In the genomic region with DNA sequence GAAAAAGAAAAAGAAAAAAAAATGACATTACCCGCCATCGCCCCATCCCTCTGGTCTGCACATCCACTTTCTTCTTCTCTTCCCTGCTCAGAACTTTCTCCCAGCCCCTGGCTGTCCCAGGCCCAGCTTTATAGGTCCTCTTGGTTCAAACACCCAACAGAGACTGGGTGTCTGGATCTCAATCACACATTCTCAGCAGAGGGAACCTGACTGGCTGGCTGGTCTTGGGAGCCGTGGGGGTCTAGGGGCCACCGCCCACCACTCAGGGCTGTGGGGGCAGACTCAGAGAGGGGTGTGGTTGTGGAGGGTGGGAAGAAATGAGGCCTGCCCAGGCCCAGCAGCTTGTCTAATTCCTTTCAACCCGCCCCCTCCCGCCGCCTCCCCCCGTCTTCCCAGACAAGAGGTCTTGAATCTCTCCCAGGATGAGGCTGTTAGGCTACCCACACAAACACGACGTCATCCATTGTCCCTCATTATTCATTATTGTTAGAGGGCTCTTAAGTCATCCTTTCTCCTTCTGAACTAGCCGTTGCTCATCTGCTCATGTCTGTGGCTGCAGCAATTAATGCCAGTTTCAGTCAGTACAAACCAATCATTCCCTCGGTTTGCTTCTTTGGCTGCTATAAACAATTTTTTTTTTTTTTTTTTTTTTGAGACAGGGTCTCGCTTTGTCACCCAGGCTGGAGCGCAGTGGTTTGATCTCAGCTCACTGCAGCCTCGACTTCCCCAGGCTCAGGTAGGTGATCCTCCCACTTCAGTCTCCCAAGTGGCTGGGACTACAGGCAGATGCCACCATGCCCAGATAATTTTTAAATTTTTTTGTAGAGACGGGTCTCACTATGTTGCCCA, we compare ENCODE assay signal across 8 cellular contexts. TPM values are rescaled to one million over a fixed set of nuclear protein-coding genes. Genes with fewer than 3 reads are reported as not detected.
A peak's percentile ranks its signal among the peaks of the same experiment; 100 is the strongest.
DNase-seq lines count a peak whose midpoint lies in the region; ATAC-seq and TF ChIP-seq lines count a peak whose summit lies in the region.

No MANE protein-coding gene starts in this region.

- no peaks in the 10 kb centered on the region for H3K27me3 ChIP-seq in tibial nerve

- no peak for TF ChIP-seq POLR2A in tibial nerve (IDR thresholded peaks at IDR 0.05)

- intact Hi-C loops in activated B cell treated with CpG ODN at 0.5 μM for 24 hours (cut with micrococcal nuclease), result no loop called here

- peak overlapping the region in 1 of 4 donors; percentile 40 for H3K4me3 ChIP-seq in tibial nerve

- peak in 1 of 2 donors; percentile 25 for TF ChIP-seq EP300 in tibial nerve (IDR thresholded peaks at IDR 0.05)

- ATAC-seq in activated B cell treated with CpG ODN at 0.5 μM for 24 hours (ENCODE audit: low read depth) (no peak), HG03196 (IDR thresholded peaks at IDR 0.05; ENCODE audit: unreplicated experiment) (no peak)
- ATAC-seq in naive thymus-derived CD8-positive, alpha-beta T cell, result no peak

- H3K27ac Mint-ChIP-seq in activated naive CD4-positive, alpha-beta T cell treated with anti-CD3 and anti-CD28 coated beads, Interleukin-2, amount 50 U/mL, for 24 hours, result peak overlapping the region; percentile 53
- H3K27ac Mint-ChIP-seq in activated B cell treated with CpG ODN at 0.5 μM for 24 hours, result peak overlapping the region; percentile 37
- peak overlapping the region in 2 of 10 donors; percentile 34 to 61 for H3K27ac Mint-ChIP-seq in naive thymus-derived CD8-positive, alpha-beta T cell

- peaks cover 0 to 35% (median 4%) of the 10 kb centered on the region in 4 donors for H3K4me1 ChIP-seq in tibial nerve

- POLR2A ChIA-PET in activated B cell treated with CpG ODN at 0.5 μM for 24 hours (lab: Charles Lee), result interaction anchor here (0.5 to 1.0 kb wide), 4 partner anchors 28 to 746 kb away, joined by 3 to 11 read pairs (median 5); partner anchors contain the start of gene CLIC4
- POLR2A ChIA-PET in naive thymus-derived CD8-positive, alpha-beta T cell (lab: Charles Lee), result no interaction called here

- TF ChIP-seq CTCF in activated B cell treated with CpG ODN at 0.5 μM for 24 hours (IDR thresholded peaks at IDR 0.05), result no peak
- TF ChIP-seq CTCF in tibial nerve (IDR thresholded peaks at IDR 0.05), result no peak

- H3K27ac ChIP-seq in tibial nerve, result peak overlapping the region; percentile 52 to 97 (median 80)

- no peak overlapping the region for H3K4me3 Mint-ChIP-seq in activated naive CD4-positive, alpha-beta T cell treated with anti-CD3 and anti-CD28 coated beads, Interleukin-2, amount 50 U/mL, for 24 hours
- H3K4me3 Mint-ChIP-seq in activated B cell treated with CpG ODN at 0.5 μM for 24 hours, result peak overlapping the region; percentile 65
- no peak overlapping the region for H3K4me3 Mint-ChIP-seq in naive thymus-derived CD8-positive, alpha-beta T cell

- no peak for DNase-seq in activated naive CD4-positive, alpha-beta T cell treated with anti-CD3 and anti-CD28 coated beads, Interleukin-2, amount 50 U/mL, for 16 hours
- DNase-seq in activated B cell treated with CpG ODN at 0.5 μM for 24 hours, result no peak
- DNase-seq in islet precursor cell, result peak; percentile 87
- no peak for DNase-seq in tibial nerve (ENCODE audit: low spot score in 2 of 2)
- DNase-seq in activated CD4-positive, alpha-beta T cell treated with anti-CD3 and anti-CD28 coated beads for 4 hours, result no peak
- no peak for DNase-seq in naive thymus-derived CD8-positive, alpha-beta T cell

- H3K36me3 Mint-ChIP-seq in activated naive CD4-positive, alpha-beta T cell treated with anti-CD3 and anti-CD28 coated beads, Interleukin-2, amount 50 U/mL, for 24 hours, result no peaks in the 10 kb centered on the region
- no peaks in the 10 kb centered on the region for H3K36me3 Mint-ChIP-seq in activated B cell treated with CpG ODN at 0.5 μM for 24 hours (ENCODE audit: low read depth)
- H3K36me3 Mint-ChIP-seq in naive thymus-derived CD8-positive, alpha-beta T cell, result no peaks in the 10 kb centered on the region

- CTCF ChIA-PET in activated B cell treated with CpG ODN at 0.5 μM for 24 hours (lab: Charles Lee), result interaction anchor here (0.9 to 1.4 kb wide), 2 partner anchors 16 to 126 kb away, joined by 5 read pairs; no protein-coding TSS in a partner anchor

- H3K9me3 ChIP-seq in tibial nerve, result no peaks in the 10 kb centered on the region

- no peaks in the 10 kb centered on the region for H3K27me3 Mint-ChIP-seq in activated naive CD4-positive, alpha-beta T cell treated with anti-CD3 and anti-CD28 coated beads, Interleukin-2, amount 50 U/mL, for 24 hours
- no peaks in the 10 kb centered on the region for H3K27me3 Mint-ChIP-seq in activated B cell treated with CpG ODN at 0.5 μM for 24 hours
- peaks cover 0 to 2% (median 0%) of the 10 kb centered on the region in 5 donors for H3K27me3 Mint-ChIP-seq in naive thymus-derived CD8-positive, alpha-beta T cell

- H3K36me3 ChIP-seq in tibial nerve, result no peaks in the 10 kb centered on the region

- no peaks in the 10 kb centered on the region for H3K9me3 Mint-ChIP-seq in activated naive CD4-positive, alpha-beta T cell treated with anti-CD3 and anti-CD28 coated beads, Interleukin-2, amount 50 U/mL, for 24 hours
- H3K9me3 Mint-ChIP-seq in activated B cell treated with CpG ODN at 0.5 μM for 24 hours, result no peaks in the 10 kb centered on the region
- no peaks in the 10 kb centered on the region for H3K9me3 Mint-ChIP-seq in naive thymus-derived CD8-positive, alpha-beta T cell

- H3K4me1 Mint-ChIP-seq in activated naive CD4-positive, alpha-beta T cell treated with anti-CD3 and anti-CD28 coated beads, Interleukin-2, amount 50 U/mL, for 24 hours, result peaks cover 10% of the 10 kb centered on the region
- H3K4me1 Mint-ChIP-seq in activated B cell treated with CpG ODN at 0.5 μM for 24 hours, result peaks cover 15% of the 10 kb centered on the region
- peaks cover 3 to 18% (median 8%) of the 10 kb centered on the region in 4 donors for H3K4me1 Mint-ChIP-seq in naive thymus-derived CD8-positive, alpha-beta T cell

- 42 to 65% methylated on average over 14 to 15 of the region's 16 CpGs for WGBS in tibial nerve, 2 donors

RNA-seq across cellular contexts. Expression of gene CLIC4, which starts 40.6 kb away (rescaled TPM):
- total RNA-seq in activated B cell treated with CpG ODN at 0.5 μM for 24 hours (98.2 and 99.8 TPM in 2 replicates), tibial nerve (100 to 1,000 TPM; 399 to 688 (median 564) TPM)
- 1 to 10 TPM; 4.9 to 6.6 TPM for total RNA-seq in naive thymus-derived CD8-positive, alpha-beta T cell
- polyA plus RNA-seq in naive thymus-derived CD8-positive, alpha-beta T cell, result under 1 TPM; 0.07 to 0.50 (median 0.11) TPM

Comparison
In these comparisons a context has a peak if more than half of its experiments do, and no peak if none do; other contexts are left out.
1. RNA of gene CLIC4, which starts 40.6 kb away (total RNA-seq): 399 to 688 TPM in tibial nerve and 98.2 to 99.8 TPM in activated B cell treated with CpG ODN at 0.5 μM for 24 hours; 4.9 to 6.6 TPM in naive thymus-derived CD8-positive, alpha-beta T cell; every median in the first group is over 10 times any median in the second.